In the genomic region with DNA sequence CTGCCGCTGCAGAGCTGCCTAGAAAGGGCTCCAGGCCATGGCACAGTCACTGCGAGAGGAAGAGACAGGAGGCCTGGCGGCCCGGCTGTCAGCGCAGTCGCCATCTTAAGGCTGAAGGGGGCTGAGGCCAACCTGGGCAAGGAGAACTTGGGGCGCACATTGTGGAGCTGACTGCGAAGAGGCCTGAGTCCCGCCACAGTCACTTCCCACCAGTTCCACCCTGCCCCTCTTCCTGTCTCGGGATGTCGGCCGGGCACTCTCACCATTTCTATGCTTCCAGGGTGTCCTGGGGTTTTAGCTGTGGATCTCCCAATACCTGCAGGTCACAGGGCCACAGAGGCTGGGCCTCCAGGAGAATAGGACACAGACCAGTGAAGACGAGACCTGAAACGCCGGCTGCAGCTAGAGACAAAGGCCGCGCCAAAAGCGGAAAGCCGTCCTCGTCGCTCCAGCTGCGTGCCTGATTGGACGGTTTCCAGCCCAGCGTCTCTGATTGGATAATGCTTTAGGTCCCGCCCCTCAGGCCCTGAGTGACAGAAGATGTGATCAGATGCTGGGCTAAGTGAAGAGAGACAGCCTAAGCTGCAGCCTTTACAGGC, we compare ENCODE assay signal across 8 cellular contexts.
DNase-seq lines count a peak whose midpoint lies in the region; ATAC-seq lines count a peak whose summit lies in the region.

No MANE protein-coding gene starts in this region.

- peaks cover 24% of the 10 kb centered on the region for H3K36me3 Mint-ChIP-seq in activated CD4-positive, alpha-beta T cell treated with anti-CD3 and anti-CD28 coated beads, Interleukin-2, amount 10 ng/mL, durations not matched to agents 24 days and 14 days (ENCODE audit: low read depth)

- intact Hi-C loops in activated CD4-positive, alpha-beta T cell treated with anti-CD3 and anti-CD28 coated beads, Interleukin-2, amount 10 ng/mL, durations not matched to agents 24 days and 14 days (cut with micrococcal nuclease), result no loop called here

- ATAC-seq in GM21529 (IDR thresholded peaks at IDR 0.05; ENCODE audit: unreplicated experiment), result peak; percentile 71
- no peak for ATAC-seq in GM18517 (IDR thresholded peaks at IDR 0.05; ENCODE audit: unreplicated experiment)

- H3K4me1 Mint-ChIP-seq in activated CD4-positive, alpha-beta T cell treated with anti-CD3 and anti-CD28 coated beads, Interleukin-2, amount 10 ng/mL, durations not matched to agents 24 days and 14 days, result peaks cover 9% of the 10 kb centered on the region

- DNase-seq in CD1c-positive myeloid dendritic cell (ENCODE audit: extremely low spot score) (peak; percentile 87), NCI-H1417 (lab: John Stamatoyannopoulos, UW) (peak; percentile 68 to 96 (median 88)), dedifferentiated amniotic fluid mesenchymal stem cell (ENCODE audit: extremely low spot score) (peak; percentile 89), left kidney (ENCODE audit: low read depth, low spot score) (peak; percentile 99)
- peak; percentile 93 for DNase-seq in activated CD4-positive, alpha-beta T cell treated with anti-CD3 and anti-CD28 coated beads, Interleukin-2, amount 10 ng/mL, durations not matched to agents 24 days and 14 days
- DNase-seq in stimulated activated CD4-positive, alpha-beta T cell treated with anti-CD3 and anti-CD28 coated beads, Interleukin-1b, Interleukin-23, amount 100 ng/mL, for 24 hours (ENCODE audit: low read depth in 4 of 4, low spot score in 1 of 4), result peak; percentile 59 to 85 (median 79)

- H3K4me3 Mint-ChIP-seq in activated CD4-positive, alpha-beta T cell treated with anti-CD3 and anti-CD28 coated beads, Interleukin-2, amount 10 ng/mL, durations not matched to agents 24 days and 14 days, result peak overlapping the region; percentile 97

- H3K27me3 Mint-ChIP-seq in activated CD4-positive, alpha-beta T cell treated with anti-CD3 and anti-CD28 coated beads, Interleukin-2, amount 10 ng/mL, durations not matched to agents 24 days and 14 days, result no peaks in the 10 kb centered on the region

- peaks cover 15% of the 10 kb centered on the region for H3K9me3 Mint-ChIP-seq in activated CD4-positive, alpha-beta T cell treated with anti-CD3 and anti-CD28 coated beads, Interleukin-2, amount 10 ng/mL, durations not matched to agents 24 days and 14 days

- H3K27ac Mint-ChIP-seq in activated CD4-positive, alpha-beta T cell treated with anti-CD3 and anti-CD28 coated beads, Interleukin-2, amount 10 ng/mL, durations not matched to agents 24 days and 14 days, result peak overlapping the region; percentile 93
